In genomic region chr3:65200312-65200711, GRCh38 we compare ENCODE assay signal across 2 cellular contexts.
TF ChIP-seq lines count a peak whose summit lies in the region.

No MANE protein-coding gene starts in this region.

TF ChIP-seq in HepG2, 621 proteins besides CTCF, POLR2A, EP300 and RAD21 (continued from another document):
- no peak for TF ChIP-seq ZBTB34 (CRISPR knock-in tag; IDR thresholded peaks at IDR 0.05)

TF ChIP-seq in K562, 482 proteins besides CTCF, POLR2A, EP300 and RAD21:
- TF ChIP-seq PRDM10 (IDR thresholded peaks at IDR 0.05; ENCODE audit: partially characterized antibody) (no peak), RFX1 (IDR thresholded peaks at IDR 0.05) (peak; percentile 83), ZNF75A (CRISPR knock-in tag; IDR thresholded peaks at IDR 0.05) (no peak)
TF ChIP-seq in K562: peak in this region for 1.
